In genomic region chr7:138097064-138097741, GRCh38 we compare ENCODE assay signal across 8 cellular contexts. TPM values are rescaled to one million over a fixed set of nuclear protein-coding genes. Genes with fewer than 3 reads are reported as not detected.
DNase-seq lines count a peak whose midpoint lies in the region; ATAC-seq and TF ChIP-seq lines count a peak whose summit lies in the region.

No MANE protein-coding gene starts in this region.

- no TSS peak for BruUV-seq in OCI-LY7 (replicated peaks; lab: Mats Ljungman, UMichigan)

- H2AFZ ChIP-seq in GM23248: no peak overlapping the region
- H2AFZ ChIP-seq in OCI-LY7 (ENCODE audit: low read length): no peak overlapping the region

- POLR2A ChIA-PET in OCI-LY7 (lab: Charles Lee): interaction anchor here (0.6 kb wide), 1 partner anchor 682 kb away, joined by 3 read pairs; no protein-coding TSS in a partner anchor

- H3K79me2 ChIP-seq in GM23248 (ENCODE audit: insufficient read depth): no peaks in the 10 kb centered on the region
- H3K79me2 ChIP-seq in OCI-LY7 (ENCODE audit: insufficient read depth, low read depth, low read length): no peaks in the 10 kb centered on the region

- TF ChIP-seq CTCF in OCI-LY7 (conservative IDR thresholded peaks at IDR 0.05; ENCODE audit: low read length) (peak; percentile 60), fibroblast of mammary gland (conservative IDR thresholded peaks at IDR 0.05; ENCODE audit: control insufficient read depth, insufficient read depth, low read depth, low read length) (peak; percentile 13)

- intact Hi-C loops in OCI-LY7 (cut with micrococcal nuclease; ENCODE audit: unreplicated experiment): no loop called here

- H3F3A ChIP-seq in GM23248 (ENCODE audit: insufficient read depth): no peaks in the 10 kb centered on the region

- H3K27ac ChIP-seq in GM23248: no peak overlapping the region
- H3K27ac ChIP-seq in OCI-LY7 (ENCODE audit: low read depth, low read length, poor library complexity, severe bottlenecking): no peak overlapping the region

- no peak overlapping the region for H3K27ac Mint-ChIP-seq in T-helper 17 cell

- no peaks in the 10 kb centered on the region for H3K4me1 ChIP-seq in GM23248 (ENCODE audit: insufficient read depth)
- H3K4me1 ChIP-seq in OCI-LY7 (ENCODE audit: insufficient read depth, low read length, poor library complexity, severe bottlenecking): no peaks in the 10 kb centered on the region

- H3K4me3 ChIP-seq in GM23248 (no peak overlapping the region), OCI-LY7 (ENCODE audit: low read depth, low read length, poor library complexity, severe bottlenecking) (no peak overlapping the region), fibroblast of mammary gland (ENCODE audit: control insufficient read depth, low read depth, low read length) (no peak overlapping the region)

- H4K20me1 ChIP-seq in GM23248 (ENCODE audit: insufficient read depth) (no peaks in the 10 kb centered on the region), OCI-LY7 (ENCODE audit: insufficient read depth, low read length) (no peaks in the 10 kb centered on the region)

- H3K9me2 ChIP-seq in GM23248 (ENCODE audit: insufficient read depth): no peaks in the 10 kb centered on the region
- H3K9me2 ChIP-seq in OCI-LY7 (ENCODE audit: insufficient read depth, low read length): no peaks in the 10 kb centered on the region

- H3K27me3 ChIP-seq in GM23248 (replicated peaks; ENCODE audit: insufficient read depth): no peaks in the 10 kb centered on the region

- H3K9ac ChIP-seq in GM23248: no peak overlapping the region

- peaks cover 16% of the 10 kb centered on the region for H3K27me3 Mint-ChIP-seq in T-helper 17 cell

- no peak overlapping the region for H3K4me3 Mint-ChIP-seq in T-helper 17 cell

- peaks cover 6% of the 10 kb centered on the region for H3K36me3 Mint-ChIP-seq in T-helper 17 cell (ENCODE audit: low read depth)

- H3K9me3 ChIP-seq in GM23248 (ENCODE audit: low read depth) (no peaks in the 10 kb centered on the region), OCI-LY7 (ENCODE audit: low read length) (no peaks in the 10 kb centered on the region), T-helper 17 cell (ENCODE audit: control insufficient read depth, low read length, poor library complexity, severe bottlenecking) (no peaks in the 10 kb centered on the region)

- CTCF ChIA-PET in OCI-LY7 (lab: Charles Lee; ENCODE audit: unreplicated experiment): no interaction called here

- 15 to 18% methylated on average over 3 of the region's 3 CpGs for WGBS in GM23248 (ENCODE audit: low coverage in 1 of 2, low lambda C conversion rate in 2 of 2, missing lambda C conversion rate in 2 of 2), 2 experiments

- H3K4me2 ChIP-seq in GM23248 (ENCODE audit: unreplicated experiment) (no peak overlapping the region), OCI-LY7 (ENCODE audit: low read length) (no peak overlapping the region)

- ATAC-seq in HG03280 (IDR thresholded peaks at IDR 0.05; ENCODE audit: unreplicated experiment) (no peak), T-helper 17 cell (no peak)

- in situ Hi-C loops in Caki2 (cut with HindIII; ENCODE audit: low pct_unique_long_range_greater_than_20kb, low sequenced_read_pairs): no loop called here
- in situ Hi-C loops in GM23248 (cut with MboI): no loop called here

- peak; percentile 24 for DNase-seq in Caki2 (ENCODE audit: low read depth)
- peak; percentile 26 for DNase-seq in GM23248
- peak; percentile 8 for DNase-seq in OCI-LY7 (ENCODE audit: low spot score)
- DNase-seq in fibroblast of mammary gland (ENCODE audit: low read depth): peak; percentile 7
- DNase-seq in stimulated activated naive CD4-positive, alpha-beta T cell (lab: John Stamatoyannopoulos, UW): no peak
- no peak for DNase-seq in C1 segment of cervical spinal cord (lab: John Stamatoyannopoulos, UW)
- DNase-seq in T-helper 17 cell: no peak

- H3K36me3 ChIP-seq in GM23248 (ENCODE audit: low read depth): no peaks in the 10 kb centered on the region
- no peaks in the 10 kb centered on the region for H3K36me3 ChIP-seq in OCI-LY7 (ENCODE audit: insufficient read depth, low read length)

- H3K4me1 Mint-ChIP-seq in T-helper 17 cell: no peaks in the 10 kb centered on the region

RNA-seq across cellular contexts. Expression of gene AKR1D1, which starts 20.9 kb away (rescaled TPM):
- not detected in 2 replicates for total RNA-seq in Caki2 (2014; rRNA removed; shearing (Covaris generic); ENCODE audit: low replicate concordance)
- total RNA-seq in GM23248 (2014; rRNA removed; shearing (Covaris generic)): not detected in 2 replicates
- not detected in 2 replicates for polyA plus RNA-seq in GM23248 (2016; fragmentation: Nextera tagmentation; extraction: Ambion mirVana)
- total RNA-seq in OCI-LY7 (2014; rRNA removed; shearing (Covaris generic)): not detected in 2 replicates
- total RNA-seq in OCI-LY7 (2022) (not detected in 2 replicates), T-helper 17 cell (not detected)

Comparison
In these comparisons a context has a peak if more than half of its experiments do, and no peak if none do; other contexts are left out.
1. DNase-seq: peak in Caki2 (single experiment), GM23248 (single experiment), OCI-LY7 (single experiment) and fibroblast of mammary gland (single experiment); none in stimulated activated naive CD4-positive, alpha-beta T cell (0 of 6), C1 segment of cervical spinal cord (0 of 14) and T-helper 17 cell (0 of 3).